In genomic region chr1:238023137-238023536, GRCh38 we compare ENCODE assay signal across 7 cellular contexts.
"Had no signal": no experiment of that assay in that cellular context is flagged by ENCODE, and none has a peak within 500 bp of the region (broad histone marks: within the 10 kb centered on the region; RNA-seq: fewer than 3 reads in every experiment).

No MANE protein-coding gene starts in this region.

- DNase-seq: IMR-90, KBM-7, KG1 had no signal

- FAIRE-seq: HTR-8/SVneo, K562 had no signal

- ATAC-seq: K562 had no signal

- H3K4me2 ChIP-seq: KMS-11 had no signal

- H3K9ac ChIP-seq: KMS-11 had no signal

- H3K4me3 ChIP-seq: K562 had no signal

- H3K27ac ChIP-seq: HL-60, KMS-11 had no signal
